In genomic region chrX:47093248-47093647, GRCh38 we compare ENCODE assay signal across 9 cellular contexts. TPM values are rescaled to one million over a fixed set of nuclear protein-coding genes. Genes with fewer than 3 reads are reported as not detected.
DNase-seq lines count a peak whose midpoint lies in the region; TF ChIP-seq lines count a peak whose summit lies in the region.
"Had no signal": no experiment of that assay in that cellular context is flagged by ENCODE, and none has a peak within 500 bp of the region (broad histone marks: within the 10 kb centered on the region; RNA-seq: fewer than 3 reads in every experiment).

No MANE protein-coding gene starts in this region.

- no peak overlapping the region for H3K27ac ChIP-seq in AG04450 (ENCODE audit: low read depth, low read length)
- no peak overlapping the region for H3K27ac ChIP-seq in smooth muscle cell (ENCODE audit: low read depth)
- H3K27ac ChIP-seq: HL-60 had no signal

- DNase-seq in AG04450 (ENCODE audit: low read depth, low spot score) (peak; percentile 0), GM12864 (ENCODE audit: low read depth) (no peak), NOMO-1 treated with DMSO at 0.1 percent for 48 hours (lab: John Stamatoyannopoulos, UW; ENCODE audit: unreplicated experiment) (peak; percentile 37), epithelial cell of esophagus (ENCODE audit: low read depth) (peak; percentile 32), smooth muscle cell (lab: John Stamatoyannopoulos, UW; ENCODE audit: unreplicated experiment) (no peak), SHP77 (lab: John Stamatoyannopoulos, UW) (no peak), NCI-H128 (lab: John Stamatoyannopoulos, UW; ENCODE audit: unreplicated experiment) (no peak)
- no peak for DNase-seq in activated naive CD4-positive, alpha-beta T cell treated with Interleukin-2 at 50 U/mL for 16 hours

- H3K79me2 ChIP-seq in smooth muscle cell (ENCODE audit: low read depth), result no peaks in the 10 kb centered on the region

- no peak overlapping the region for H3K9ac ChIP-seq in smooth muscle cell (ENCODE audit: low read depth)

- H2AFZ ChIP-seq in smooth muscle cell (ENCODE audit: low read depth), result no peak overlapping the region

- POLR2A ChIA-PET in AG04450 (lab: Yijun Ruan, JAX), result no interaction called here

- no peaks in the 10 kb centered on the region for H3K36me3 ChIP-seq in smooth muscle cell (ENCODE audit: low read depth)

- H4K20me1 ChIP-seq in smooth muscle cell (ENCODE audit: low read depth), result no peaks in the 10 kb centered on the region

- CTCF ChIA-PET in AG04450 (lab: Charles Lee), result interaction anchor here (0.5 to 2.0 kb wide), 21 partner anchors 13 to 1840 kb away, joined by 3 to 13 read pairs (median 3); partner anchors contain the start of genes JADE3, RBM10, RP2 and SLC9A7

- TF ChIP-seq CTCF in AG04450 (IDR thresholded peaks at IDR 0.05; ENCODE audit: low read depth, low read length) (peak; percentile 41), GM12864 (IDR thresholded peaks at IDR 0.05; ENCODE audit: low read depth, low read length, missing control alignments) (peak; percentile 21), epithelial cell of esophagus (IDR thresholded peaks at IDR 0.05; ENCODE audit: insufficient read depth, low read depth, low read length, missing control alignments) (peak; percentile 42), smooth muscle cell (IDR thresholded peaks at IDR 0.05; ENCODE audit: borderline replicate concordance, insufficient read depth, poor library complexity, severe bottlenecking) (peak; percentile 40)

- H3K4me1 ChIP-seq in smooth muscle cell (ENCODE audit: low read depth), result no peaks in the 10 kb centered on the region

- H3K4me2 ChIP-seq in smooth muscle cell, result no peak overlapping the region

- no peak overlapping the region for H3K4me3 ChIP-seq in AG04450 (ENCODE audit: low read depth, low read length)
- no peak overlapping the region for H3K4me3 ChIP-seq in GM12864 (ENCODE audit: low read depth, low read length)
- H3K4me3 ChIP-seq in epithelial cell of esophagus (ENCODE audit: low read length), result no peak overlapping the region
- no peak overlapping the region for H3K4me3 ChIP-seq in smooth muscle cell

- H3F3A ChIP-seq in smooth muscle cell (ENCODE audit: low read depth), result no peaks in the 10 kb centered on the region

- no peaks in the 10 kb centered on the region for H3K27me3 ChIP-seq in AG04450 (ENCODE audit: control insufficient read depth, insufficient read depth, low read length)
- no peaks in the 10 kb centered on the region for H3K27me3 ChIP-seq in smooth muscle cell (ENCODE audit: low read depth)

- H3K9me3 ChIP-seq in AG04450 (ENCODE audit: control insufficient read depth, insufficient read depth, low read length), result no peaks in the 10 kb centered on the region
- H3K9me3 ChIP-seq in smooth muscle cell (replicated peaks; ENCODE audit: low read depth), result no peaks in the 10 kb centered on the region

- WGBS in smooth muscle cell (ENCODE audit: low lambda C conversion rate), result 29% methylated on average over 1 of the region's 1 CpG

RNA-seq across cellular contexts. Expression of gene RGN, which starts 15.0 kb away (rescaled TPM):
- polyA plus RNA-seq in AG04450 (2011; rRNA removed), result 1.7 and 2.1 TPM in 2 replicates
- polyA minus RNA-seq in AG04450 (2011; rRNA and poly(A)+ RNA removed), result 0.61 and 0.64 TPM in 2 replicates
- total RNA-seq in smooth muscle cell, result 1.1 and 2.5 TPM in 2 replicates
- polyA plus RNA-seq in smooth muscle cell, result 0.96 and 3.6 TPM in 2 replicates

RNA-seq across cellular contexts. Expression of gene NDUFB11, which starts 51.3 kb away (rescaled TPM):
- polyA plus RNA-seq in AG04450 (2011; rRNA removed), result 51.1 and 56.5 TPM in 2 replicates
- 56.7 and 60.2 TPM in 2 replicates for polyA minus RNA-seq in AG04450 (2011; rRNA and poly(A)+ RNA removed)
- 67.4 and 82.6 TPM in 2 replicates for total RNA-seq in smooth muscle cell
- 167 and 178 TPM in 2 replicates for polyA plus RNA-seq in smooth muscle cell

RNA-seq across cellular contexts. Expression of gene RBM10, which starts 51.8 kb away (rescaled TPM):
- polyA plus RNA-seq in AG04450 (2011; rRNA removed) (19.6 and 23.1 TPM in 2 replicates), smooth muscle cell (39.2 and 42.7 TPM in 2 replicates)
- polyA minus RNA-seq in AG04450 (2011; rRNA and poly(A)+ RNA removed), result 29.3 and 37.0 TPM in 2 replicates
- 17.6 and 18.3 TPM in 2 replicates for total RNA-seq in smooth muscle cell

Comparison
In these comparisons a context has a peak if more than half of its experiments do, and no peak if none do; other contexts are left out.
1. DNase-seq: peak in AG04450 (single experiment), NOMO-1 treated with DMSO at 0.1 percent for 48 hours (single experiment) and epithelial cell of esophagus (single experiment); none in GM12864 (single experiment), smooth muscle cell (single experiment), activated naive CD4-positive, alpha-beta T cell treated with Interleukin-2 at 50 U/mL for 16 hours (single experiment), SHP77 (0 of 2) and NCI-H128 (single experiment).
2. Peak in every context shown above with its lines, with median percentiles within 50 percentile points of each other: CTCF ChIP-seq.